In genomic region chr5:91514408-91514807, GRCh38 we compare ENCODE assay signal across 14 cellular contexts.
A peak's percentile ranks its signal among the peaks of the same experiment; 100 is the strongest.
DNase-seq lines count a peak whose midpoint lies in the region; ATAC-seq and TF ChIP-seq lines count a peak whose summit lies in the region.
"Had no signal": no experiment of that assay in that cellular context is flagged by ENCODE, and none has a peak within 500 bp of the region (broad histone marks: within the 10 kb centered on the region; RNA-seq: fewer than 3 reads in every experiment).

No MANE protein-coding gene starts in this region.

- peak overlapping the region; percentile 45 for H2AFZ ChIP-seq in neural progenitor cell (replicated peaks)
- H2AFZ ChIP-seq in mammary epithelial cell (ENCODE audit: low read depth, low read length), result no peak overlapping the region
- H2AFZ ChIP-seq: GM23248 had no signal

- DNase-seq in WTC11 (ENCODE audit: low spot score), result no peak
- DNase-seq in iPS-NIHi11 (ENCODE audit: low spot score), result peak; percentile 14
- peak; percentile 31 for DNase-seq in neural progenitor cell (ENCODE audit: low spot score)
- DNase-seq in mammary epithelial cell, result no peak
- DNase-seq in MG63, result no peak
- DNase-seq: ACHN; Calu3; CD4-positive, alpha-beta T cell; DMS 273 treated with DMSO at 0.1 percent for 48 hours; GM23248 had no signal

- BruUV-seq in mammary epithelial cell (replicated peaks; lab: Mats Ljungman, UMichigan), result no TSS peak

- dilution Hi-C loops in mammary epithelial cell (cut with HindIII; ENCODE audit: low sequenced_read_pairs), result no loop called here

- H3F3A ChIP-seq in neural progenitor cell (ENCODE audit: low read depth), result no peaks in the 10 kb centered on the region

- no peak for TF ChIP-seq CTCF in WTC11 (IDR thresholded peaks at IDR 0.05)
- no peak for TF ChIP-seq CTCF in neural progenitor cell (IDR thresholded peaks at IDR 0.05)
- no peak for TF ChIP-seq CTCF in mammary epithelial cell (conservative IDR thresholded peaks at IDR 0.05 in 1 of 2, IDR thresholded peaks at IDR 0.05 in 1 of 2; ENCODE audit: extremely low read depth in 1 of 2, insufficient read depth in 1 of 2, low read depth in 1 of 2, low read length in 2 of 2)

- H3K9me3 ChIP-seq in neural progenitor cell (ENCODE audit: low read depth) (no peaks in the 10 kb centered on the region), mammary epithelial cell (replicated peaks; ENCODE audit: insufficient read depth, low read length) (no peaks in the 10 kb centered on the region), MG63 (no peaks in the 10 kb centered on the region)
- H3K9me3 ChIP-seq: BLaER1 treated with 17β-estradiol and CSF1 and Interleukin-3, amounts not matched to agents 10 nM and 100 nM had no signal

- H3K27ac Mint-ChIP-seq in WTC11 (no peak overlapping the region), neural progenitor cell (peak overlapping the region; percentile 90)
- H3K27ac Mint-ChIP-seq: CD4-positive, alpha-beta T cell; IgD-negative memory B cell had no signal

- CTCF ChIA-PET in WTC11 (lab: Charles Lee) (interaction anchor here (1.3 kb wide), 1 partner anchor 128 kb away, joined by 3 read pairs; no protein-coding TSS in a partner anchor), mammary epithelial cell (lab: Charles Lee; ENCODE audit: low non-redundant PET) (no interaction called here)

- no peaks in the 10 kb centered on the region for H3K9me3 Mint-ChIP-seq in WTC11
- no peaks in the 10 kb centered on the region for H3K9me3 Mint-ChIP-seq in neural progenitor cell
- H3K9me3 Mint-ChIP-seq: CD4-positive, alpha-beta T cell; IgD-negative memory B cell had no signal

- H3K36me3 Mint-ChIP-seq in WTC11 (no peaks in the 10 kb centered on the region), neural progenitor cell (no peaks in the 10 kb centered on the region)
- H3K36me3 Mint-ChIP-seq: IgD-negative memory B cell had no signal

- no peaks in the 10 kb centered on the region for H3K27me3 ChIP-seq in neural progenitor cell
- peaks cover 3% of the 10 kb centered on the region for H3K27me3 ChIP-seq in mammary epithelial cell (ENCODE audit: insufficient read depth, low read length)
- H3K27me3 ChIP-seq in MG63, result peaks cover 5% of the 10 kb centered on the region
- H3K27me3 ChIP-seq: BLaER1 treated with 17β-estradiol and CSF1 and Interleukin-3, amounts not matched to agents 10 nM and 100 nM had no signal

- 40% methylated on average over 4 of the region's 4 CpGs for WGBS in mammary epithelial cell (ENCODE audit: low coverage, missing lambda C conversion rate)

- peaks cover 3% of the 10 kb centered on the region for H3K4me1 Mint-ChIP-seq in WTC11
- peaks cover 9% of the 10 kb centered on the region for H3K4me1 Mint-ChIP-seq in neural progenitor cell
- H3K4me1 Mint-ChIP-seq: IgD-negative memory B cell had no signal

- POLR2A ChIA-PET in WTC11 (lab: Charles Lee), result no interaction called here

- H3K9ac ChIP-seq in neural progenitor cell (no peak overlapping the region), mammary epithelial cell (ENCODE audit: insufficient read depth, low read length) (no peak overlapping the region)
- H3K9ac ChIP-seq: BLaER1 treated with 17β-estradiol and CSF1 and Interleukin-3, amounts not matched to agents 10 nM and 100 nM; GM23248 had no signal

- H3K36me3 ChIP-seq in neural progenitor cell (no peaks in the 10 kb centered on the region), mammary epithelial cell (ENCODE audit: insufficient read depth, low read length) (no peaks in the 10 kb centered on the region), MG63 (no peaks in the 10 kb centered on the region)
- H3K36me3 ChIP-seq: BLaER1 treated with 17β-estradiol and CSF1 and Interleukin-3, amounts not matched to agents 10 nM and 100 nM had no signal

- intact Hi-C loops in mammary epithelial cell (cut with micrococcal nuclease), result no loop called here

- H3K4me3 Mint-ChIP-seq in WTC11 (no peak overlapping the region), neural progenitor cell (peak overlapping the region; percentile 59)
- H3K4me3 Mint-ChIP-seq: CD4-positive, alpha-beta T cell; IgD-negative memory B cell had no signal

- in situ Hi-C loops in mammary epithelial cell (cut with MboI; ENCODE audit: low sequenced_read_pairs in 2 of 2), result no loop called here

- ATAC-seq in WTC11, result peak; percentile 41; the same call in 1 of the 2 replicates
- no peak for ATAC-seq in GM18858 (IDR thresholded peaks at IDR 0.05; ENCODE audit: unreplicated experiment)
- ATAC-seq in HG03378 (IDR thresholded peaks at IDR 0.05; ENCODE audit: unreplicated experiment), result no peak

- H3K4me2 ChIP-seq in neural progenitor cell, result no peak overlapping the region
- H3K4me2 ChIP-seq in mammary epithelial cell (ENCODE audit: insufficient read depth, low read depth, low read length), result no peak overlapping the region
- H3K4me2 ChIP-seq: BLaER1 treated with 17β-estradiol and CSF1 and Interleukin-3, amounts not matched to agents 10 nM and 100 nM had no signal

- H3K27ac ChIP-seq in neural progenitor cell (no peak overlapping the region), mammary epithelial cell (ENCODE audit: insufficient read depth, low read depth, low read length) (no peak overlapping the region)
- H3K27ac ChIP-seq: BLaER1 treated with 17β-estradiol and CSF1 and Interleukin-3, amounts not matched to agents 10 nM and 100 nM; GM23248 had no signal

- H4K20me1 ChIP-seq in neural progenitor cell (ENCODE audit: low read depth) (no peaks in the 10 kb centered on the region), mammary epithelial cell (ENCODE audit: insufficient read depth, low read length) (no peaks in the 10 kb centered on the region)
- H4K20me1 ChIP-seq: BLaER1 treated with 17β-estradiol and CSF1 and Interleukin-3, amounts not matched to agents 10 nM and 100 nM had no signal

- H3K79me2 ChIP-seq in neural progenitor cell (ENCODE audit: low read depth) (no peaks in the 10 kb centered on the region), mammary epithelial cell (ENCODE audit: insufficient read depth, low read length) (no peaks in the 10 kb centered on the region)

- peaks cover 3% of the 10 kb centered on the region for H3K4me1 ChIP-seq in neural progenitor cell
- H3K4me1 ChIP-seq in mammary epithelial cell (ENCODE audit: insufficient read depth, low read length), result no peaks in the 10 kb centered on the region
- H3K4me1 ChIP-seq: BLaER1 treated with 17β-estradiol and CSF1 and Interleukin-3, amounts not matched to agents 10 nM and 100 nM had no signal

- H3K27me3 Mint-ChIP-seq in WTC11 (ENCODE audit: low read depth), result no peaks in the 10 kb centered on the region; the same call in 1 of the 2 replicates
- no peaks in the 10 kb centered on the region for H3K27me3 Mint-ChIP-seq in neural progenitor cell (ENCODE audit: insufficient read depth, low read depth)
- H3K27me3 Mint-ChIP-seq: CD4-positive, alpha-beta T cell; IgD-negative memory B cell had no signal

- H3K4me3 ChIP-seq in neural progenitor cell (no peak overlapping the region), mammary epithelial cell (replicated peaks in 1 of 3; ENCODE audit: insufficient read depth in 1 of 3, low read depth in 2 of 3, low read length in 3 of 3) (no peak overlapping the region), MG63 (no peak overlapping the region)
- H3K4me3 ChIP-seq: BLaER1 treated with 17β-estradiol and CSF1 and Interleukin-3, amounts not matched to agents 10 nM and 100 nM; GM23248 had no signal

TF ChIP-seq in WTC11, 78 proteins besides CTCF, POLR2A, EP300 and RAD21 (continues in another document):
- no peak for TF ChIP-seq ATF1 (CRISPR knock-in tag; IDR thresholded peaks at IDR 0.05)
- no peak for TF ChIP-seq ZBTB43 (CRISPR knock-in tag; IDR thresholded peaks at IDR 0.05)
- TF ChIP-seq ZBTB21 (CRISPR knock-in tag; IDR thresholded peaks at IDR 0.05; ENCODE audit: borderline replicate concordance), result no peak
- TF ChIP-seq, protein P1, sequence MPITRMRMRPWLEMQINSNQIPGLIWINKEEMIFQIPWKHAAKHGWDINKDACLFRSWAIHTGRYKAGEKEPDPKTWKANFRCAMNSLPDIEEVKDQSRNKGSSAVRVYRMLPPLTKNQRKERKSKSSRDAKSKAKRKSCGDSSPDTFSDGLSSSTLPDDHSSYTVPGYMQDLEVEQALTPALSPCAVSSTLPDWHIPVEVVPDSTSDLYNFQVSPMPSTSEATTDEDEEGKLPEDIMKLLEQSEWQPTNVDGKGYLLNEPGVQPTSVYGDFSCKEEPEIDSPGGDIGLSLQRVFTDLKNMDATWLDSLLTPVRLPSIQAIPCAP (CRISPR knock-in tag; IDR thresholded peaks at IDR 0.05), result no peak
- no peak for TF ChIP-seq EMX1 (CRISPR knock-in tag; IDR thresholded peaks at IDR 0.05)
- no peak for TF ChIP-seq GABPB1 (CRISPR knock-in tag; IDR thresholded peaks at IDR 0.05)
- TF ChIP-seq ZNF232 (CRISPR knock-in tag; IDR thresholded peaks at IDR 0.05), result no peak
- TF ChIP-seq ZNF416 (CRISPR knock-in tag; IDR thresholded peaks at IDR 0.05), result no peak
- no peak for TF ChIP-seq RELA (CRISPR knock-in tag; IDR thresholded peaks at IDR 0.05; ENCODE audit: borderline replicate concordance)
- no peak for TF ChIP-seq ZNF317 (CRISPR knock-in tag; IDR thresholded peaks at IDR 0.05; ENCODE audit: borderline replicate concordance, low read depth)
- no peak for TF ChIP-seq TEAD4 (CRISPR knock-in tag; IDR thresholded peaks at IDR 0.05)
- TF ChIP-seq MYBL2 (CRISPR knock-in tag; IDR thresholded peaks at IDR 0.05), result no peak

Comparison
In these comparisons a context has a peak if more than half of its experiments do, and no peak if none do; other contexts are left out.
1. DNase-seq: peak in iPS-NIHi11 (single experiment) and neural progenitor cell (single experiment); none in WTC11 (single experiment), mammary epithelial cell (single experiment) and MG63 (single experiment).